2 cellular contexts compared by ENCODE assay signal in genomic region chr7:87202208-87202607, GRCh38.
TF ChIP-seq lines count a peak whose summit lies in the region.

No MANE protein-coding gene starts in this region.

TF ChIP-seq in WTC11, 78 proteins besides CTCF, POLR2A, EP300 and RAD21:
- TF ChIP-seq SP1 (CRISPR knock-in tag; conservative IDR thresholded peaks at IDR 0.05), result no peak

TF ChIP-seq in endothelial cell of umbilical vein, 7 proteins besides CTCF, POLR2A, EP300 and RAD21:
- no peak for TF ChIP-seq POLR2AphosphoS5 (IDR thresholded peaks at IDR 0.05; ENCODE audit: insufficient read depth, low read depth, low read length)
- TF ChIP-seq EZH2 (IDR thresholded peaks at IDR 0.05; ENCODE audit: borderline replicate concordance, low read depth, low read length, severe bottlenecking), result no peak
- no peak for TF ChIP-seq GATA2 (IDR thresholded peaks at IDR 0.05; ENCODE audit: insufficient read depth, insufficient read length, low read depth, low read length)
- no peak for TF ChIP-seq JUN (IDR thresholded peaks at IDR 0.05; ENCODE audit: borderline replicate concordance, insufficient read depth, insufficient read length, low read depth)
- TF ChIP-seq MYC (IDR thresholded peaks at IDR 0.05; ENCODE audit: low read depth, low read length), result no peak
- no peak for TF ChIP-seq FOS (IDR thresholded peaks at IDR 0.05; ENCODE audit: borderline replicate concordance, insufficient read depth, low read length)
- no peak for TF ChIP-seq MAX (IDR thresholded peaks at IDR 0.05; ENCODE audit: insufficient read depth, insufficient read length)
